Comparison of ENCODE assay signal across 1 cellular context in the genomic region with DNA sequence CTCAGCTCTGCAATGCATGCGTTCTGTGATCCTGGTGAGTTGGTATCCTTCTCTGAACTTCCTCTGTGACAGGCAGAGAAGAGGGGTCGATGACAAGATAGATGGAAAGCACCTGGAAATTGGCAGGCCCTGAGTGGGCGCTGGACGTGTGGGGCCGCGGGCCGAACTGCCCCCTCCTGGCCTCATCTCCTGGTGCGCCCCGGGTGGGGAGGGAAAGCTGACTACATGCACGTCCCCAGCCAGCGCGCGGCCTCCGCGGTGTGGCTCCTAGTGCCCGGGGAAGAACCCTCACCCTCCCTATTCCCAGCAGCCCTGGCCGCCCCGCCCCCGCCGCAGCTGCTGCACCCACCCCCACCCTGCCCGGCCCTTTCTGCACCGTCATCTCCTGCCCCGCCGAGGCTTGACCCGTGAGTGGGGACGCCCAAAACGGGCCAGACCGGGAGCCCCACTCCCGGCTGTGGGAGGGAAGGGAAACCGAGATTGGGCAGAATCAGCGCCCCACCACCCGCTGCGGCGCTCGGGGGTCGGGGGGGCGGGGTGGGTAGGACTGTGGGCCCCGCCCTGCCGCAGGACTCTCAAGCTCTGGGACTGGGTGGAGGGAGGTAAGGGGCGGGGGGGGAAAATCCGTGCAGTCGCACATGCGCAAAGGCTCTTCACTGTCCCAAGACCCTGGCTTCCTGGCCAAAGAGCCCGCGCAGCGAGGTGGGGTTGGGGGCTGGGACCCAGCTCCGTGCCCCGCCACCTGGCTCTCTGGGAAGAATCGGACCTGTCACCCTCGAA.
TF ChIP-seq lines count a peak whose summit lies in the region.

TSS of gene NOL3 (plus strand) at position 371 of the 780 bp plus-strand sequence.

TF ChIP-seq in HepG2, 621 proteins besides CTCF, POLR2A, EP300 and RAD21 (continued from another document and continues in another):
- TF ChIP-seq ZGPAT (CRISPR knock-in tag; IDR thresholded peaks at IDR 0.05), result peak; percentile 56; the same call in 1 of the 2 replicates
- peak; percentile 81 for TF ChIP-seq HIC2 (CRISPR knock-in tag; IDR thresholded peaks at IDR 0.05; ENCODE audit: low read depth)
- no peak for TF ChIP-seq MTF1 (CRISPR knock-in tag; IDR thresholded peaks at IDR 0.05)
- TF ChIP-seq GABPA (IDR thresholded peaks at IDR 0.05; ENCODE audit: low read depth, low read length), result no peak
- 0 out of 2 replicates have a peak, but pooled peaks have one; percentile 14 for TF ChIP-seq GABPA (CRISPR knock-in tag; IDR thresholded peaks at IDR 0.05; ENCODE audit: low read depth)
- TF ChIP-seq ZBTB1 (CRISPR knock-in tag; IDR thresholded peaks at IDR 0.05; ENCODE audit: borderline replicate concordance), result 0 out of 2 replicates have a peak, but pooled peaks have one; percentile 47
- no peak for TF ChIP-seq ZNF383 (CRISPR knock-in tag; IDR thresholded peaks at IDR 0.05; ENCODE audit: borderline replicate concordance)
- peak; percentile 46 for TF ChIP-seq GABPB1 (CRISPR knock-in tag; IDR thresholded peaks at IDR 0.05)
- peak; percentile 41; the same call in 1 of the 2 replicates for TF ChIP-seq SALL1 (CRISPR knock-in tag; IDR thresholded peaks at IDR 0.05)
- TF ChIP-seq POLR2AphosphoS2 (IDR thresholded peaks at IDR 0.05; ENCODE audit: low read depth, low read length), result no peak
- peak; percentile 5; the same call in 1 of the 2 replicates for TF ChIP-seq ZNF788 (CRISPR knock-in tag; IDR thresholded peaks at IDR 0.05; ENCODE audit: borderline replicate concordance)
- TF ChIP-seq ZNF713 (CRISPR knock-in tag; IDR thresholded peaks at IDR 0.05), result peak; percentile 53; the same call in 1 of the 2 replicates
- TF ChIP-seq KDM5A (IDR thresholded peaks at IDR 0.05; ENCODE audit: borderline replicate concordance, low read length), result peak; percentile 41; the same call in 1 of the 2 replicates
- TF ChIP-seq TFDP2 (CRISPR knock-in tag; IDR thresholded peaks at IDR 0.05), result peak; percentile 62
- no peak for TF ChIP-seq JUNB (CRISPR knock-in tag; IDR thresholded peaks at IDR 0.05; ENCODE audit: borderline replicate concordance)
- TF ChIP-seq REXO4 (CRISPR knock-in tag; IDR thresholded peaks at IDR 0.05; ENCODE audit: borderline replicate concordance), result no peak
- TF ChIP-seq ZZZ3 (CRISPR knock-in tag; IDR thresholded peaks at IDR 0.05; ENCODE audit: borderline replicate concordance), result 0 out of 2 replicates have a peak, but pooled peaks have one; percentile 11
- no peak; the same call in none of the 2 replicates for TF ChIP-seq NRL (CRISPR knock-in tag; IDR thresholded peaks at IDR 0.05; ENCODE audit: borderline replicate concordance)
- TF ChIP-seq, protein P1, sequence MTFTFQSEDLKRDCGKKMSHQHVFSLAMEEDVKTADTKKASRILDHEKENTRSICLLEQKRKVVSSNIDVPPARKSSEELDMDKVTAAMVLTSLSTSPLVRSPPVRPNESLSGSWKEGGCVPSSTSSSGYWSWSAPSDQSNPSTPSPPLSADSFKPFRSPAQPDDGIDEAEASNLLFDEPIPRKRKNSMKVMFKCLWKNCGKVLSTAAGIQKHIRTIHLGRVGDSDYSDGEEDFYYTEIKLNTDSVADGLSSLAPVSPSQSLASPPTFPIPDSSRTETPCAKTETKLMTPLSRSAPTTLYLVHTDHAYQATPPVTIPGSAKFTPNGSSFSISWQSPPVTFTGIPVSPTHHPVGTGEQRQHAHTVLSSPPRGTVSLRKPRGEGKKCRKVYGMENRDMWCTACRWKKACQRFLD (CRISPR knock-in tag; IDR thresholded peaks at IDR 0.05; ENCODE audit: borderline replicate concordance), result no peak
- no peak for TF ChIP-seq KLF13 (CRISPR knock-in tag; IDR thresholded peaks at IDR 0.05)
- 0 out of 2 replicates have a peak, but pooled peaks have one; percentile 11 for TF ChIP-seq KDM6A (CRISPR knock-in tag; IDR thresholded peaks at IDR 0.05; ENCODE audit: low read depth)
- peak; percentile 77 for TF ChIP-seq ZBTB38 (CRISPR knock-in tag; IDR thresholded peaks at IDR 0.05)
- TF ChIP-seq ZSCAN9 (CRISPR knock-in tag; IDR thresholded peaks at IDR 0.05; ENCODE audit: borderline replicate concordance), result 0 out of 2 replicates have a peak, but pooled peaks have one; percentile 31
- no peak; the same call in 1 of the 2 replicates for TF ChIP-seq ZNF124 (CRISPR knock-in tag; IDR thresholded peaks at IDR 0.05)
- TF ChIP-seq ZNF614 (CRISPR knock-in tag; IDR thresholded peaks at IDR 0.05; ENCODE audit: borderline replicate concordance), result peak; percentile 3; the same call in 1 of the 2 replicates
- peak; percentile 45; the same call in 1 of the 2 replicates for TF ChIP-seq E2F2 (CRISPR knock-in tag; IDR thresholded peaks at IDR 0.05; ENCODE audit: borderline replicate concordance)
- TF ChIP-seq, protein P2, sequence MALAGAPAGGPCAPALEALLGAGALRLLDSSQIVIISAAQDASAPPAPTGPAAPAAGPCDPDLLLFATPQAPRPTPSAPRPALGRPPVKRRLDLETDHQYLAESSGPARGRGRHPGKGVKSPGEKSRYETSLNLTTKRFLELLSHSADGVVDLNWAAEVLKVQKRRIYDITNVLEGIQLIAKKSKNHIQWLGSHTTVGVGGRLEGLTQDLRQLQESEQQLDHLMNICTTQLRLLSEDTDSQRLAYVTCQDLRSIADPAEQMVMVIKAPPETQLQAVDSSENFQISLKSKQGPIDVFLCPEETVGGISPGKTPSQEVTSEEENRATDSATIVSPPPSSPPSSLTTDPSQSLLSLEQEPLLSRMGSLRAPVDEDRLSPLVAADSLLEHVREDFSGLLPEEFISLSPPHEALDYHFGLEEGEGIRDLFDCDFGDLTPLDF (CRISPR knock-in tag; IDR thresholded peaks at IDR 0.05), result peak; percentile 15; the same call in 1 of the 2 replicates
- TF ChIP-seq, protein P3, sequence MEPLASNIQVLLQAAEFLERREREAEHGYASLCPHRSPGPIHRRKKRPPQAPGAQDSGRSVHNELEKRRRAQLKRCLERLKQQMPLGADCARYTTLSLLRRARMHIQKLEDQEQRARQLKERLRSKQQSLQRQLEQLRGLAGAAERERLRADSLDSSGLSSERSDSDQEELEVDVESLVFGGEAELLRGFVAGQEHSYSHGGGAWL (CRISPR knock-in tag; IDR thresholded peaks at IDR 0.05), result peak; percentile 35
- TF ChIP-seq ARNT (IDR thresholded peaks at IDR 0.05), result no peak
- no peak; the same call in 1 of the 2 replicates for TF ChIP-seq ZFP37 (CRISPR knock-in tag; IDR thresholded peaks at IDR 0.05; ENCODE audit: borderline replicate concordance)
- TF ChIP-seq GATAD1 (CRISPR knock-in tag; IDR thresholded peaks at IDR 0.05), result 0 out of 2 replicates have a peak, but pooled peaks have one; percentile 7
- TF ChIP-seq, protein P4, sequence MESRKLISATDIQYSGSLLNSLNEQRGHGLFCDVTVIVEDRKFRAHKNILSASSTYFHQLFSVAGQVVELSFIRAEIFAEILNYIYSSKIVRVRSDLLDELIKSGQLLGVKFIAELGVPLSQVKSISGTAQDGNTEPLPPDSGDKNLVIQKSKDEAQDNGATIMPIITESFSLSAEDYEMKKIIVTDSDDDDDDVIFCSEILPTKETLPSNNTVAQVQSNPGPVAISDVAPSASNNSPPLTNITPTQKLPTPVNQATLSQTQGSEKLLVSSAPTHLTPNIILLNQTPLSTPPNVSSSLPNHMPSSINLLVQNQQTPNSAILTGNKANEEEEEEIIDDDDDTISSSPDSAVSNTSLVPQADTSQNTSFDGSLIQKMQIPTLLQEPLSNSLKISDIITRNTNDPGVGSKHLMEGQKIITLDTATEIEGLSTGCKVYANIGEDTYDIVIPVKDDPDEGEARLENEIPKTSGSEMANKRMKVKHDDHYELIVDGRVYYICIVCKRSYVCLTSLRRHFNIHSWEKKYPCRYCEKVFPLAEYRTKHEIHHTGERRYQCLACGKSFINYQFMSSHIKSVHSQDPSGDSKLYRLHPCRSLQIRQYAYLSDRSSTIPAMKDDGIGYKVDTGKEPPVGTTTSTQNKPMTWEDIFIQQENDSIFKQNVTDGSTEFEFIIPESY (CRISPR knock-in tag; IDR thresholded peaks at IDR 0.05), result peak; percentile 43; the same call in 1 of the 2 replicates
- TF ChIP-seq ZNF44 (CRISPR knock-in tag; IDR thresholded peaks at IDR 0.05), result 0 out of 2 replicates have a peak, but pooled peaks have one; percentile 60
- TF ChIP-seq, protein P5, sequence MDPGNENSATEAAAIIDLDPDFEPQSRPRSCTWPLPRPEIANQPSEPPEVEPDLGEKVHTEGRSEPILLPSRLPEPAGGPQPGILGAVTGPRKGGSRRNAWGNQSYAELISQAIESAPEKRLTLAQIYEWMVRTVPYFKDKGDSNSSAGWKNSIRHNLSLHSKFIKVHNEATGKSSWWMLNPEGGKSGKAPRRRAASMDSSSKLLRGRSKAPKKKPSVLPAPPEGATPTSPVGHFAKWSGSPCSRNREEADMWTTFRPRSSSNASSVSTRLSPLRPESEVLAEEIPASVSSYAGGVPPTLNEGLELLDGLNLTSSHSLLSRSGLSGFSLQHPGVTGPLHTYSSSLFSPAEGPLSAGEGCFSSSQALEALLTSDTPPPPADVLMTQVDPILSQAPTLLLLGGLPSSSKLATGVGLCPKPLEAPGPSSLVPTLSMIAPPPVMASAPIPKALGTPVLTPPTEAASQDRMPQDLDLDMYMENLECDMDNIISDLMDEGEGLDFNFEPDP (CRISPR knock-in tag; conservative IDR thresholded peaks at IDR 0.05), result no peak
- TF ChIP-seq, protein P6, sequence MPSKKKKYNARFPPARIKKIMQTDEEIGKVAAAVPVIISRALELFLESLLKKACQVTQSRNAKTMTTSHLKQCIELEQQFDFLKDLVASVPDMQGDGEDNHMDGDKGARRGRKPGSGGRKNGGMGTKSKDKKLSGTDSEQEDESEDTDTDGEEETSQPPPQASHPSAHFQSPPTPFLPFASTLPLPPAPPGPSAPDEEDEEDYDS (CRISPR knock-in tag; IDR thresholded peaks at IDR 0.05), result peak; percentile 11; the same call in 1 of the 2 replicates
- no peak for TF ChIP-seq ZNF878 (CRISPR knock-in tag; IDR thresholded peaks at IDR 0.05)
- no peak for TF ChIP-seq RFXAP (CRISPR knock-in tag; IDR thresholded peaks at IDR 0.05; ENCODE audit: borderline replicate concordance)
- TF ChIP-seq FOXA3 (CRISPR knock-in tag; IDR thresholded peaks at IDR 0.05), result no peak; the same call in 1 of the 2 replicates
- TF ChIP-seq TBX3 (IDR thresholded peaks at IDR 0.05; ENCODE audit: borderline replicate concordance), result no peak
- 0 out of 2 replicates have a peak, but pooled peaks have one; percentile 53 for TF ChIP-seq KMT2A (CRISPR knock-in tag; IDR thresholded peaks at IDR 0.05)
- TF ChIP-seq AKAP8 (CRISPR knock-in tag; IDR thresholded peaks at IDR 0.05), result peak; percentile 80; the same call in 1 of the 2 replicates
